ENCODE assay signal across 1 cellular context in genomic region chr4:139295317-139296299, GRCh38.
TF ChIP-seq lines count a peak whose summit lies in the region.

No MANE protein-coding gene starts in this region.

TF ChIP-seq in SK-N-SH treated with all-trans-retinoic acid at 6 μM for 48 hours, 23 proteins besides CTCF, POLR2A, EP300 and RAD21 (continued from another document):
- TF ChIP-seq PATZ1 (CRISPR knock-in tag; IDR thresholded peaks at IDR 0.05; ENCODE audit: borderline replicate concordance): no peak
- TF ChIP-seq ZNF565 (CRISPR knock-in tag; conservative IDR thresholded peaks at IDR 0.05; ENCODE audit: low read depth): no peak
- TF ChIP-seq SNAI2 (CRISPR knock-in tag; IDR thresholded peaks at IDR 0.05): no peak
